Comparison of ENCODE assay signal across 9 cellular contexts in the genomic region with DNA sequence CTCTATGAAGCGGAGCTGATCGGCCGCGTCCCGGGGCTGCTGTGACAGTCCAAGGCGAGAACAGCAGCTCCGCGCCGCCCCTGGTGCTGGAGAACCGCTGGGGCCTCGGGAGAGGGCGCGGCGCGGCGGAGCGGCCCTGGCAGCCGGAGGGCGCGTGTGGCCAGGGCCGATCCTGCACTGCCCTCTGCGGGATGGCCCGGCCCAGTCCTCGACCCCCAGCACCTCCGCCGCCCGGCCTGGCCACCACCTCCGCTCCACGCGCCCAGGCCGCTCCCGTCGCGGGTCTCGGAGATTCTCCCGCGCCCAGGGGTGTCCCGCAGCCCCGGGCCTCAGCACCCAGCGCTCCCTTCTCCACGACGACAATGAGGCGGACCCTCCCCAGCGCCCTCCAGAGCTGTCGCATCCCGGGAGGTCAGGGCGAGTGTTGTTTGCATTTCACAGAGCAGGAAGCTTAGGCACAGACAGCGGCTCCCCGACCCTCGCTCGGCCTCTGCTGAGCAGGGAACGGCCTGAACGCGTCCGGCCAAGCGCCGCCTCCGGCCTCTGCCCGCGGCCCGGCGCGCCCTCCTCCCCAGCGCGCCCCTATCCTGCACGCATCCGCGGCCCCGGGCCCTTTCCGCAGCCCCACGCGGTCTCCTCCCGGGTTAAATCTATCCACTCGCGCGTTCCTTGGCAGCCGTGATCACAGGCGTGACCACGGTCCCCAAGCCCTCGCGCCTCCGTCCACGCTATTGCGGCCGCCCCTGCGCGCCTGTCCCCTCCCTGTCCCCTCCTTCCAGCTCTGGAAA.
A peak's percentile ranks its signal among the peaks of the same experiment; 100 is the strongest.
DNase-seq lines count a peak whose midpoint lies in the region; ATAC-seq and TF ChIP-seq lines count a peak whose summit lies in the region.
"Had no signal": no experiment of that assay in that cellular context is flagged by ENCODE, and none has a peak within 500 bp of the region (broad histone marks: within the 10 kb centered on the region; RNA-seq: fewer than 3 reads in every experiment).

No MANE protein-coding gene starts in this region.

- H3K36me3 ChIP-seq in SK-N-SH (replicated peaks in 1 of 2; ENCODE audit: control insufficient read depth in 1 of 2, insufficient read depth in 2 of 2, low read length in 1 of 2) (no peaks in the 10 kb centered on the region), gastroesophageal sphincter (no peaks in the 10 kb centered on the region)

- DNase-seq in AG08396 (ENCODE audit: low spot score) (peak; percentile 75), SK-N-SH (peak; percentile 87), AML-193 (lab: John Stamatoyannopoulos, UW) (no peak), HPDE6-E6E7 (ENCODE audit: extremely low spot score) (no peak)
- no peak for DNase-seq in stimulated activated CD8-positive, alpha-beta memory T cell treated with anti-CD3 and anti-CD28 coated beads, Interleukin-4, amount 100 ng/mL, for 48 hours

- peak; percentile 42; the same call in 1 of the 2 replicates for TF ChIP-seq RAD21 in SK-N-SH (IDR thresholded peaks at IDR 0.05; ENCODE audit: low read length)

- H3K4me2 ChIP-seq in SK-N-SH = no peak overlapping the region

- no peak overlapping the region for H3K4me3 ChIP-seq in SK-N-SH (ENCODE audit: low read depth in 2 of 2, low read length in 1 of 2)
- peak overlapping the region in 1 of 2 donors; percentile 39 for H3K4me3 ChIP-seq in gastroesophageal sphincter

- H3K4me1 Mint-ChIP-seq in nephron = peaks cover 14% of the 10 kb centered on the region

- H3K27ac ChIP-seq in SK-N-SH (ENCODE audit: low read depth in 2 of 2, low read length in 1 of 2) (no peak overlapping the region), gastroesophageal sphincter (no peak overlapping the region)

- CTCF ChIA-PET in SK-N-SH (lab: Yijun Ruan, JAX) = interaction anchor here (0.6 to 7.4 kb wide), 18 partner anchors 8 to 290 kb away, joined by 3 to 97 read pairs (median 3); no protein-coding TSS in a partner anchor

- H3K27me3 ChIP-seq in SK-N-SH (ENCODE audit: insufficient read depth) = no peaks in the 10 kb centered on the region
- H3K27me3 ChIP-seq in gastroesophageal sphincter = peaks cover 57% of the 10 kb centered on the region

- H3K4me1 ChIP-seq in SK-N-SH (ENCODE audit: control insufficient read depth in 1 of 2, insufficient read depth in 2 of 2, low read depth in 1 of 2, low read length in 1 of 2) (no peaks in the 10 kb centered on the region), gastroesophageal sphincter (peaks cover 2 to 32% (median 20%) of the 10 kb centered on the region in 3 donors)

- H3K9me3 ChIP-seq in SK-N-SH (peaks cover under 1% of the 10 kb centered on the region; the same call in 1 of the 2 replicates), gastroesophageal sphincter (peaks cover 0 to 2% (median 0%) of the 10 kb centered on the region in 3 donors)

- no peak overlapping the region for H2AFZ ChIP-seq in SK-N-SH (ENCODE audit: low read depth)

- H3K9me3 Mint-ChIP-seq in nephron = peaks cover 8% of the 10 kb centered on the region
- H3K9me3 Mint-ChIP-seq: T-helper 1 cell treated with Interleukin-12 subunit alpha and Interleukin-12 subunit beta and Interleukin-4 antibody, amounts not matched to agents 30 μg/mL and 1 μg/mL, for 36 hours had no signal

- no peak overlapping the region for H3K27ac Mint-ChIP-seq in nephron
- H3K27ac Mint-ChIP-seq: T-helper 1 cell treated with Interleukin-12 subunit alpha and Interleukin-12 subunit beta and Interleukin-4 antibody, amounts not matched to agents 30 μg/mL and 1 μg/mL, for 36 hours had no signal

- no peaks in the 10 kb centered on the region for H4K20me1 ChIP-seq in SK-N-SH (ENCODE audit: insufficient read depth)

- no peaks in the 10 kb centered on the region for H3K79me2 ChIP-seq in SK-N-SH (ENCODE audit: insufficient read depth)

- TF ChIP-seq EP300 in SK-N-SH (IDR thresholded peaks at IDR 0.05; ENCODE audit: borderline replicate concordance in 1 of 2, low read depth in 1 of 2, low read length in 1 of 2) = no peak
- no peak for TF ChIP-seq EP300 in gastroesophageal sphincter (IDR thresholded peaks at IDR 0.05)

- ATAC-seq in gastroesophageal sphincter = peak; percentile 32
- ATAC-seq in GM18511 (IDR thresholded peaks at IDR 0.05; ENCODE audit: unreplicated experiment) = no peak

- H3K9me2 ChIP-seq in SK-N-SH = no peaks in the 10 kb centered on the region

- TF ChIP-seq CTCF in SK-N-SH (IDR thresholded peaks at IDR 0.05) = no peak
- TF ChIP-seq CTCF in gastroesophageal sphincter (IDR thresholded peaks at IDR 0.05) = peak in 2 of 4 experiments; percentile 39 to 59
- peak; percentile 32 to 41 (median 38) for TF ChIP-seq CTCF in nephron (IDR thresholded peaks at IDR 0.05; ENCODE audit: unreplicated experiment in 3 of 3)

- 42% methylated on average over 34 of the region's 87 CpGs for WGBS in SK-N-SH (ENCODE audit: low lambda C conversion rate)
- 9 to 16% methylated on average over 5 to 13 of the region's 87 CpGs for WGBS in gastroesophageal sphincter (ENCODE audit: low coverage in 1 of 2), 2 donors

- no peak for TF ChIP-seq POLR2A in gastroesophageal sphincter (IDR thresholded peaks at IDR 0.05)

- H3K36me3 Mint-ChIP-seq in nephron (ENCODE audit: low read depth) = peaks cover 6% of the 10 kb centered on the region

- no peak overlapping the region for H3K9ac ChIP-seq in SK-N-SH

- peak overlapping the region in 2 of 3 experiments; percentile 32 to 79 for H3K4me3 Mint-ChIP-seq in nephron
- H3K4me3 Mint-ChIP-seq: T-helper 1 cell treated with Interleukin-12 subunit alpha and Interleukin-12 subunit beta and Interleukin-4 antibody, amounts not matched to agents 30 μg/mL and 1 μg/mL, for 36 hours had no signal

- POLR2A ChIA-PET in SK-N-SH (lab: Yijun Ruan, JAX) = no interaction called here

- H3F3A ChIP-seq in SK-N-SH (replicated peaks; ENCODE audit: insufficient read depth) = peaks cover 6% of the 10 kb centered on the region

- H3K27me3 Mint-ChIP-seq in nephron (ENCODE audit: low read depth) = peaks cover 73% of the 10 kb centered on the region

TF ChIP-seq in SK-N-SH, 30 proteins besides CTCF, POLR2A, EP300 and RAD21:
- no peak for TF ChIP-seq TEAD4 (IDR thresholded peaks at IDR 0.05; ENCODE audit: borderline replicate concordance, insufficient read depth)
- TF ChIP-seq EZH2phosphoT487 (IDR thresholded peaks at IDR 0.05; ENCODE audit: borderline replicate concordance, low read depth) = no peak
- no peak for TF ChIP-seq NFIC (IDR thresholded peaks at IDR 0.05; ENCODE audit: borderline replicate concordance)
- no peak for TF ChIP-seq FOXM1 (IDR thresholded peaks at IDR 0.05; ENCODE audit: low read depth)
- TF ChIP-seq JUND (IDR thresholded peaks at IDR 0.05) = no peak
- peak; percentile 20; the same call in 1 of the 2 replicates for TF ChIP-seq SMC3 (IDR thresholded peaks at IDR 0.05; ENCODE audit: low read depth, low read length)

Comparison
In these comparisons a context has a peak if more than half of its experiments do, and no peak if none do; other contexts are left out.
1. DNase-seq: peak in AG08396 (single experiment) and SK-N-SH (single experiment); none in AML-193 (0 of 2), HPDE6-E6E7 (single experiment) and stimulated activated CD8-positive, alpha-beta memory T cell treated with anti-CD3 and anti-CD28 coated beads, Interleukin-4, amount 100 ng/mL, for 48 hours (single experiment).